7 cellular contexts compared by ENCODE assay signal in genomic region chr6:37168809-37169457, GRCh38. TPM values are rescaled to one million over a fixed set of nuclear protein-coding genes. Genes with fewer than 3 reads are reported as not detected.
DNase-seq lines count a peak whose midpoint lies in the region; ATAC-seq and TF ChIP-seq lines count a peak whose summit lies in the region.

No MANE protein-coding gene starts in this region.

- peak overlapping the region; percentile 99 for H2AFZ ChIP-seq in parathyroid adenoma

- peak overlapping the region; percentile 91 for H3K4me3 Mint-ChIP-seq in activated naive CD4-positive, alpha-beta T cell treated with anti-CD3 and anti-CD28 coated beads, Interleukin-2, amount 50 U/mL, for 24 hours
- peak overlapping the region; percentile 98 for H3K4me3 Mint-ChIP-seq in glutamatergic neuron (ENCODE audit: unreplicated experiment)

- no peak for TF ChIP-seq CTCF in GM12864 (IDR thresholded peaks at IDR 0.05; ENCODE audit: low read depth, low read length, missing control alignments)
- TF ChIP-seq CTCF in glutamatergic neuron (IDR thresholded peaks at IDR 0.05; ENCODE audit: partially characterized antibody, unreplicated experiment), result no peak
- no peak for TF ChIP-seq CTCF in parathyroid adenoma (IDR thresholded peaks at IDR 0.05)

- peaks cover 41% of the 10 kb centered on the region for H3K4me1 Mint-ChIP-seq in activated naive CD4-positive, alpha-beta T cell treated with anti-CD3 and anti-CD28 coated beads, Interleukin-2, amount 50 U/mL, for 24 hours
- H3K4me1 Mint-ChIP-seq in glutamatergic neuron (ENCODE audit: low read depth, unreplicated experiment), result peaks cover 8% of the 10 kb centered on the region

- H3K36me3 Mint-ChIP-seq in activated naive CD4-positive, alpha-beta T cell treated with anti-CD3 and anti-CD28 coated beads, Interleukin-2, amount 50 U/mL, for 24 hours, result peaks cover 11% of the 10 kb centered on the region
- no peaks in the 10 kb centered on the region for H3K36me3 Mint-ChIP-seq in glutamatergic neuron (ENCODE audit: unreplicated experiment)

- H3K9me3 Mint-ChIP-seq in activated naive CD4-positive, alpha-beta T cell treated with anti-CD3 and anti-CD28 coated beads, Interleukin-2, amount 50 U/mL, for 24 hours, result no peaks in the 10 kb centered on the region
- peaks cover 10% of the 10 kb centered on the region for H3K9me3 Mint-ChIP-seq in glutamatergic neuron (ENCODE audit: unreplicated experiment)

- H3K27me3 Mint-ChIP-seq in activated naive CD4-positive, alpha-beta T cell treated with anti-CD3 and anti-CD28 coated beads, Interleukin-2, amount 50 U/mL, for 24 hours, result no peaks in the 10 kb centered on the region
- H3K27me3 Mint-ChIP-seq in glutamatergic neuron (ENCODE audit: unreplicated experiment), result peaks cover 10% of the 10 kb centered on the region

- DNase-seq in GM12864 (ENCODE audit: low read depth), result no peak
- peak; percentile 80 for DNase-seq in NCI-H146 treated with DMSO at 0.1 percent for 48 hours (lab: John Stamatoyannopoulos, UW; ENCODE audit: unreplicated experiment)
- no peak for DNase-seq in glutamatergic neuron

- H3K27me3 ChIP-seq in parathyroid adenoma (ENCODE audit: control insufficient read depth, insufficient read depth, low read length), result no peaks in the 10 kb centered on the region

- peak overlapping the region; percentile 72 for H3K4me2 ChIP-seq in parathyroid adenoma (ENCODE audit: low read length)

- H3K9me3 ChIP-seq in parathyroid adenoma (ENCODE audit: control insufficient read depth, low read length), result no peaks in the 10 kb centered on the region

- no peaks in the 10 kb centered on the region for H3K36me3 ChIP-seq in parathyroid adenoma (ENCODE audit: control insufficient read depth, insufficient read depth, low read length)

- peak overlapping the region; percentile 96 for H3K27ac Mint-ChIP-seq in activated naive CD4-positive, alpha-beta T cell treated with anti-CD3 and anti-CD28 coated beads, Interleukin-2, amount 50 U/mL, for 24 hours
- H3K27ac Mint-ChIP-seq in glutamatergic neuron (ENCODE audit: unreplicated experiment), result peak overlapping the region; percentile 100

- H3K4me3 ChIP-seq in GM12864 (ENCODE audit: low read depth, low read length) (peak overlapping the region; percentile 61), parathyroid adenoma (ENCODE audit: low read depth, low read length) (peak overlapping the region; percentile 61)

- H3K79me2 ChIP-seq in parathyroid adenoma, result no peaks in the 10 kb centered on the region

- no peak for ATAC-seq in HG03571 (IDR thresholded peaks at IDR 0.05; ENCODE audit: unreplicated experiment)
- ATAC-seq in HG03378 (IDR thresholded peaks at IDR 0.05; ENCODE audit: unreplicated experiment), result no peak

- H3K27ac ChIP-seq in parathyroid adenoma, result peak overlapping the region; percentile 81

- H3K9ac ChIP-seq in parathyroid adenoma, result no peak overlapping the region

- H3K4me1 ChIP-seq in parathyroid adenoma, result peaks cover 5% of the 10 kb centered on the region

RNA-seq across cellular contexts. Expression of gene PIM1, which starts 1.0 kb away (rescaled TPM):
- total RNA-seq in glutamatergic neuron (ENCODE audit: unreplicated experiment), result 22.7 TPM
